ENCODE assay signal across 9 cellular contexts in the genomic region with DNA sequence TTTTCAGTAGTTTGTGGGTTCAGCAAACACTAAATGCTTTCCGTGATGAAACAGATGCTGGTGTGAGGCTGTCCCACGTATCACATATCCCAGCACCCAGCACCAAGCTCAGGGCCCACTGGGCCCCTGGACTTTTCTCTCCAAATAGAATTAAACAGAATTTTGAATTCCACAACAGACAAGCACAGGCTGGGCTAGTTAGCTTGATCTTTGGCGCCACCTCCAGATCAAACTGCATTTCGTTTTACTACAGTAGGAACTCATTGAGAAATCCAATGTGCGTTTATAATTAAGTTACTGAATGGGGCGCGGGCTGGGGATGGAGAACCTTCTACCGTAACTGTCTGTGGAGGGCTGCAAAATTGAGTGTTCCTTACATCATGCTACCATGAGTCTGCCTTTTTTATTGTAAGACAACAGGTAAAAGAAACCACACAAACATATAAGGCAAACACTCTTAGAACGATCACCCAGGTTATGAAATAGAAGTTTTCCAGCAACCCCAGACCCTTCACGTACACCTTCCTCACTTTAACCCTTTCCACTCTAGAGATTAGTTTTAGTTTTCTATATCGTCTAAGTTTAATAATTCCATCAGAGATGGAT.
DNase-seq lines count a peak whose midpoint lies in the region; ATAC-seq and TF ChIP-seq lines count a peak whose summit lies in the region.
"Had no signal": no experiment of that assay in that cellular context is flagged by ENCODE, and none has a peak within 500 bp of the region (broad histone marks: within the 10 kb centered on the region; RNA-seq: fewer than 3 reads in every experiment).

No MANE protein-coding gene starts in this region.

- H3K14ac ChIP-seq in trophoblast cell (ENCODE audit: low read length): no peak overlapping the region

- peak overlapping the region; percentile 12 for H3K4me3 Mint-ChIP-seq in activated T-helper 1 cell treated with anti-CD3 and anti-CD28 coated beads, Interleukin-12 subunit alpha, Interleukin-12 subunit beta, Interleukin-2, Interleukin-4 antibody, amounts not matched to agents 30 ng/mL and 10 ng/mL and 1 ng/mL, durations not matched to agents 14 hours and 24 hours and 36 hours
- H3K4me3 Mint-ChIP-seq: memory B cell had no signal

- H2BK5ac ChIP-seq in trophoblast cell (ENCODE audit: low read depth, low read length, poor library complexity): no peak overlapping the region

- H2BK120ac ChIP-seq in trophoblast cell (ENCODE audit: insufficient read depth, low read length, poor library complexity): no peak overlapping the region

- H2AK5ac ChIP-seq in trophoblast cell (ENCODE audit: low read length): no peak overlapping the region

- H3K79me2 ChIP-seq in trophoblast cell (ENCODE audit: control insufficient read depth, insufficient read depth, low read length, poor library complexity): no peaks in the 10 kb centered on the region

- H3K79me1 ChIP-seq in trophoblast cell (ENCODE audit: low read length): no peaks in the 10 kb centered on the region

- H3K36me3 Mint-ChIP-seq in activated T-helper 1 cell treated with anti-CD3 and anti-CD28 coated beads, Interleukin-12 subunit alpha, Interleukin-12 subunit beta, Interleukin-2, Interleukin-4 antibody, amounts not matched to agents 30 ng/mL and 10 ng/mL and 1 ng/mL, durations not matched to agents 14 hours and 24 hours and 36 hours (ENCODE audit: low read depth): peaks cover 3% of the 10 kb centered on the region

- no peak overlapping the region for H3K18ac ChIP-seq in trophoblast cell (ENCODE audit: low read length)

- no peak overlapping the region for H3K4ac ChIP-seq in trophoblast cell (ENCODE audit: low read depth, low read length)

- no CpG with 5 or more reads among the region's 11 CpGs for WGBS in trophoblast cell (ENCODE audit: extremely low coverage, insufficient coverage, insufficient read length)

- H3K4me1 ChIP-seq in BE2C (no peaks in the 10 kb centered on the region), HEK293 (ENCODE audit: control insufficient read depth, insufficient read depth, low read length) (no peaks in the 10 kb centered on the region), trophoblast cell (ENCODE audit: control insufficient read depth in 1 of 2, insufficient read depth in 2 of 2, low read length in 2 of 2) (no peaks in the 10 kb centered on the region)

- no peak overlapping the region for H3K9ac ChIP-seq in trophoblast cell (ENCODE audit: low read length)

- H3K9me3 ChIP-seq in BE2C: no peaks in the 10 kb centered on the region
- no peaks in the 10 kb centered on the region for H3K9me3 ChIP-seq in HEK293 (ENCODE audit: control insufficient read depth, insufficient read depth, low read depth, low read length)
- peaks cover 8% of the 10 kb centered on the region for H3K9me3 ChIP-seq in trophoblast cell (ENCODE audit: insufficient read depth, low read depth, low read length)

- no peak overlapping the region for H3K4me2 ChIP-seq in trophoblast cell (ENCODE audit: low read length)

- H3K27ac Mint-ChIP-seq in activated T-helper 1 cell treated with anti-CD3 and anti-CD28 coated beads, Interleukin-12 subunit alpha, Interleukin-12 subunit beta, Interleukin-2, Interleukin-4 antibody, amounts not matched to agents 30 ng/mL and 10 ng/mL and 1 ng/mL, durations not matched to agents 14 hours and 24 hours and 36 hours: no peak overlapping the region
- H3K27ac Mint-ChIP-seq: memory B cell had no signal

- no peak overlapping the region for H3K27ac ChIP-seq in HEK293 (ENCODE audit: extremely low read depth, low read depth, low read length)
- no peak overlapping the region for H3K27ac ChIP-seq in trophoblast cell (ENCODE audit: low read depth, low read length)

- CTCF ChIA-PET in HEK293 (lab: Yijun Ruan, JAX): interaction anchor here (0.6 to 2.0 kb wide), 17 partner anchors 9 to 1142 kb away, joined by 3 to 13 read pairs (median 3); no protein-coding TSS in a partner anchor

- no peak for ATAC-seq in HG03521 (IDR thresholded peaks at IDR 0.05; ENCODE audit: unreplicated experiment)

- intact Hi-C loops in activated T-helper 1 cell treated with anti-CD3 and anti-CD28 coated beads, Interleukin-12 subunit alpha, Interleukin-12 subunit beta, Interleukin-2, Interleukin-4 antibody, amounts not matched to agents 30 ng/mL and 10 ng/mL and 1 ng/mL, durations not matched to agents 14 hours and 24 hours and 36 hours (cut with micrococcal nuclease): loop anchor here (1.0 to 10.0 kb wide), 6 partner anchors 119 to 1097 kb away; no protein-coding TSS in a partner anchor

- POLR2A ChIA-PET in HEK293 (lab: Yijun Ruan, JAX): no interaction called here

- H3K23ac ChIP-seq in trophoblast cell (ENCODE audit: low read length): no peak overlapping the region

- H3K36me3 ChIP-seq in BE2C: no peaks in the 10 kb centered on the region
- peaks cover 17 to 90% of the 10 kb centered on the region in 2 experiments for H3K36me3 ChIP-seq in HEK293 (ENCODE audit: control insufficient read depth in 2 of 2, insufficient read depth in 1 of 2, low read length in 2 of 2)
- H3K36me3 ChIP-seq in trophoblast cell (ENCODE audit: control insufficient read depth in 1 of 2, insufficient read depth in 2 of 2, low read length in 2 of 2): peaks cover 0 to 5% of the 10 kb centered on the region in 2 experiments

- no peak overlapping the region for H4K91ac ChIP-seq in trophoblast cell (ENCODE audit: low read depth, low read length)

- H4K12ac ChIP-seq in trophoblast cell (ENCODE audit: low read depth, low read length): no peak overlapping the region

- H3K4me3 ChIP-seq in BE2C (ENCODE audit: low read depth, low read length): no peak overlapping the region
- H3K4me3 ChIP-seq in HEK293 (ENCODE audit: low read depth, low read length): no peak overlapping the region
- no peak overlapping the region for H3K4me3 ChIP-seq in trophoblast cell (ENCODE audit: low read depth, low read length)

- peak; percentile 82 for TF ChIP-seq CTCF in BE2C (IDR thresholded peaks at IDR 0.05; ENCODE audit: low read depth, low read length)
- TF ChIP-seq CTCF in HEK293 (tag by site-specific recombination; IDR thresholded peaks at IDR 0.05): peak; percentile 48

- DNase-seq in BE2C (peak; percentile 71), NCI-H82 (lab: John Stamatoyannopoulos, UW) (peak; percentile 86), globus pallidus (ENCODE audit: low spot score) (peak; percentile 42), trophoblast cell (peak; percentile 48 to 73), NCI-H187 treated with DMSO at 0.1 percent for 48 hours (lab: John Stamatoyannopoulos, UW) (no peak)
- peak; percentile 15 for DNase-seq in activated T-helper 1 cell treated with anti-CD3 and anti-CD28 coated beads, Interleukin-12 subunit alpha, Interleukin-12 subunit beta, Interleukin-2, Interleukin-4 antibody, amounts not matched to agents 30 ng/mL and 10 ng/mL and 1 ng/mL, durations not matched to agents 14 hours and 24 hours and 36 hours (ENCODE audit: low spot score)

- H4K8ac ChIP-seq in trophoblast cell (ENCODE audit: low read depth, low read length): no peak overlapping the region

- no peaks in the 10 kb centered on the region for H3K27me3 ChIP-seq in BE2C
- H3K27me3 ChIP-seq in trophoblast cell (ENCODE audit: insufficient read depth, low read length): no peaks in the 10 kb centered on the region

- peaks cover 26% of the 10 kb centered on the region for H3K4me1 Mint-ChIP-seq in activated T-helper 1 cell treated with anti-CD3 and anti-CD28 coated beads, Interleukin-12 subunit alpha, Interleukin-12 subunit beta, Interleukin-2, Interleukin-4 antibody, amounts not matched to agents 30 ng/mL and 10 ng/mL and 1 ng/mL, durations not matched to agents 14 hours and 24 hours and 36 hours (ENCODE audit: low read depth)
- H3K4me1 Mint-ChIP-seq: memory B cell had no signal

- no peak overlapping the region for H2BK12ac ChIP-seq in trophoblast cell (ENCODE audit: low read length)

- H3K27me3 Mint-ChIP-seq in activated T-helper 1 cell treated with anti-CD3 and anti-CD28 coated beads, Interleukin-12 subunit alpha, Interleukin-12 subunit beta, Interleukin-2, Interleukin-4 antibody, amounts not matched to agents 30 ng/mL and 10 ng/mL and 1 ng/mL, durations not matched to agents 14 hours and 24 hours and 36 hours (ENCODE audit: insufficient read depth): no peaks in the 10 kb centered on the region
- H3K27me3 Mint-ChIP-seq: memory B cell had no signal

- H2AFZ ChIP-seq in trophoblast cell (ENCODE audit: insufficient read depth, low read length, poor library complexity): no peak overlapping the region

- peaks cover 18% of the 10 kb centered on the region for H3K9me3 Mint-ChIP-seq in activated T-helper 1 cell treated with anti-CD3 and anti-CD28 coated beads, Interleukin-12 subunit alpha, Interleukin-12 subunit beta, Interleukin-2, Interleukin-4 antibody, amounts not matched to agents 30 ng/mL and 10 ng/mL and 1 ng/mL, durations not matched to agents 14 hours and 24 hours and 36 hours

TF ChIP-seq in HEK293, 187 proteins besides CTCF, POLR2A, EP300 and RAD21:
- TF ChIP-seq ZNF654 (tag by site-specific recombination; IDR thresholded peaks at IDR 0.05; ENCODE audit: low read depth) (peak; percentile 89), ZNF658 (tag by site-specific recombination; IDR thresholded peaks at IDR 0.05) (no peak)
- TF ChIP-seq, protein P1, sequence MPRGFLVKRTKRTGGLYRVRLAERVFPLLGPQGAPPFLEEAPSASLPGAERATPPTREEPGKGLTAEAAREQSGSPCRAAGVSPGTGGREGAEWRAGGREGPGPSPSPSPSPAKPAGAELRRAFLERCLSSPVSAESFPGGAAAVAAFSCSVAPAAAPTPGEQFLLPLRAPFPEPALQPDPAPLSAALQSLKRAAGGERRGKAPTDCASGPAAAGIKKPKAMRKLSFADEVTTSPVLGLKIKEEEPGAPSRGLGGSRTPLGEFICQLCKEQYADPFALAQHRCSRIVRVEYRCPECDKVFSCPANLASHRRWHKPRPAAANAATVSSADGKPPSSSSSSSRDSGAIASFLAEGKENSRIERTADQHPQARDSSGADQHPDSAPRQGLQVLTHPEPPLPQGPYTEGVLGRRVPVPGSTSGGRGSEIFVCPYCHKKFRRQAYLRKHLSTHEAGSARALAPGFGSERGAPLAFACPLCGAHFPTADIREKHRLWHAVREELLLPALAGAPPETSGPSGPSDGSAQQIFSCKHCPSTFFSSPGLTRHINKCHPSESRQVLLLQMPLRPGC (tag by site-specific recombination; IDR thresholded peaks at IDR 0.05): no peak
